9 cellular contexts compared by ENCODE assay signal in the genomic region with DNA sequence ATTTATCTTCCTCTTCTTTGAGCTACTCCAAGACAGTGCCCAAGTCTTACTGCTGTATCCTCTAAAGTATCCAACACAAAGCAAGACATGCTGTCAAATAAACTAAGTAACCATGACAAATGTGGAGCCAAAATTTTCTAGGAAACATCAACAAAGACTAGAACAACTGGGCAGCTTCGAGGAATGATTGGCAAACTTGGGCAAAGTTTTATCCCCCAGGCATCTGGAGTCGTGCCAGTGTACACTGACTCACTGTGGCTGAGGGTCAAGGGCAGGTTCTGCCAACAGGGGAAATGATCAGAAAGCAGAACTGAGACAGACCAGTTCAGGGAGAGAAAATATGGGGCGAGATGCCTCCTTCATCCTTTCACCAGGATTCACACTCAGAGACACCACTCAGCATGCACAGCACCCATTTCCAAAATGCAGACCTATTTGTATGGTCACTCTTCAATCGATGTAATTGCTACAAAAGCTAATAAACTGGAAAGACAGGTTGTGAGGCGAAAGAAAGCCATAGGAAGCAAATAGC.
DNase-seq lines count a peak whose midpoint lies in the region; ATAC-seq, FAIRE-seq and TF ChIP-seq lines count a peak whose summit lies in the region.
"Had no signal": no experiment of that assay in that cellular context is flagged by ENCODE, and none has a peak within 500 bp of the region (broad histone marks: within the 10 kb centered on the region; RNA-seq: fewer than 3 reads in every experiment).

No MANE protein-coding gene starts in this region.

- intact Hi-C loops in sciatic nerve (cut with DNase I), result no loop called here

- DNase-seq in DMS 273 (lab: John Stamatoyannopoulos, UW; ENCODE audit: unreplicated experiment) (peak; percentile 68), DMS 273 treated with DMSO at 0.1 percent for 48 hours (lab: John Stamatoyannopoulos, UW) (no peak), RPMI8226 (peak; percentile 71), fibroblast of villous mesenchyme (ENCODE audit: low read depth) (peak; percentile 56), sciatic nerve (ENCODE audit: low spot score) (peak; percentile 69), D721Med (ENCODE audit: insufficient read length, low spot score) (no peak)
- DNase-seq: naive B cell had no signal

- no peak for TF ChIP-seq CTCF in fibroblast of villous mesenchyme (IDR thresholded peaks at IDR 0.05; ENCODE audit: insufficient read depth, low read depth, low read length)
- TF ChIP-seq CTCF in D721Med (IDR thresholded peaks at IDR 0.05; ENCODE audit: insufficient read depth, missing control alignments), result no peak

- peak; percentile 30 for ATAC-seq in HG03280 (IDR thresholded peaks at IDR 0.05; ENCODE audit: unreplicated experiment)
- peak; percentile 54 for ATAC-seq in sciatic nerve
- ATAC-seq in HG03565 (IDR thresholded peaks at IDR 0.05; ENCODE audit: unreplicated experiment), result no peak

- H3K4me3 ChIP-seq in fibroblast of villous mesenchyme (ENCODE audit: low read depth, low read length), result no peak overlapping the region

- no peak for FAIRE-seq in D721Med (lab: Jason Lieb, UNC)

Comparison
In these comparisons a context has a peak if more than half of its experiments do, and no peak if none do; other contexts are left out.
1. DNase-seq: peak in DMS 273 (single experiment), RPMI8226 (single experiment), fibroblast of villous mesenchyme (single experiment) and sciatic nerve (single experiment); none in DMS 273 treated with DMSO at 0.1 percent for 48 hours (single experiment) and D721Med (single experiment).